ENCODE assay signal across 17 cellular contexts in the genomic region with DNA sequence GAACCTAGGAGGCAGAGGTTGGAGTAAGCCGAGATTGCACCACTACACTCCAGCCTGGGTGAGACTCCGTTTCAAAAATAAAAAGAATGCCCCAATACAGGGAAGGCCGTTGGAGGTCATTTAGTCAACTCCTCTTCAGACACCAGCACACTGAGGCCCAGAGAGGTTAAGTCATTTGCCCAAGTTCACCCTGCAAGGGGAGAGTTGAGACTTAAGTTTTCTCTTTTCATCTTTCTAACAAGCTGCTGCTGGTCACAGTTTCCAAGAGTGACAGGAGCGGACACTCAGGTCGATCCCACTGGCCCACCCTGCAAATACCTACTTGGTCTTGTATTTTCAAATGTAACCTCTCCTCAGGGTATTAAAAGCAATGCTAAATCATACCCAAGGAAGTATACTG. TPM values are rescaled to one million over a fixed set of nuclear protein-coding genes. Genes with fewer than 3 reads are reported as not detected.
DNase-seq lines count a peak whose midpoint lies in the region; ATAC-seq, FAIRE-seq and TF ChIP-seq lines count a peak whose summit lies in the region.
"Had no signal": no experiment of that assay in that cellular context is flagged by ENCODE, and none has a peak within 500 bp of the region (broad histone marks: within the 10 kb centered on the region; RNA-seq: fewer than 3 reads in every experiment).

No MANE protein-coding gene starts in this region.

- H3K4me1 Mint-ChIP-seq in natural killer cell: peaks cover 27 to 41% of the 10 kb centered on the region in 2 donors
- peaks cover 31 to 32% of the 10 kb centered on the region in 2 donors for H3K4me1 Mint-ChIP-seq in natural killer cell treated with Interleukin-12 subunit alpha and Interleukin-12 subunit beta and Interleukin-15 and Interleukin-18, amount 100 ng/mL, for 72 hours (ENCODE audit: low read depth in 2 of 2)

- peaks cover 0 to 5% of the 10 kb centered on the region in 2 donors for H3K4me1 ChIP-seq in esophagus (ENCODE audit: control insufficient read depth in 2 of 2, insufficient read depth in 2 of 2, low read length in 1 of 2)
- H3K4me1 ChIP-seq in neutrophil (ENCODE audit: control insufficient read depth in 1 of 2, insufficient read depth in 1 of 2, low read depth in 1 of 2, low read length in 1 of 2): peaks cover 32 to 51% of the 10 kb centered on the region in 2 experiments

- no peak overlapping the region for H3K27ac Mint-ChIP-seq in natural killer cell
- peak overlapping the region in 1 of 2 donors; percentile 84 for H3K27ac Mint-ChIP-seq in natural killer cell treated with Interleukin-12 subunit alpha and Interleukin-12 subunit beta and Interleukin-15 and Interleukin-18, amount 100 ng/mL, for 72 hours
- H3K27ac Mint-ChIP-seq: CD8-positive, alpha-beta T cell; progenitor cell of endocrine pancreas had no signal

- WGBS in esophagus, 2 donors: 91% methylated on average over 5 of the region's 5 CpGs

- no peak for TF ChIP-seq CTCF in natural killer cell (IDR thresholded peaks at IDR 0.05)
- TF ChIP-seq CTCF in neutrophil (IDR thresholded peaks at IDR 0.05): no peak
- no peak for TF ChIP-seq CTCF in D721Med (IDR thresholded peaks at IDR 0.05; ENCODE audit: insufficient read depth, missing control alignments)

- intact Hi-C loops in natural killer cell (cut with micrococcal nuclease): no loop called here

- no peaks in the 10 kb centered on the region for H3K27me3 Mint-ChIP-seq in natural killer cell (ENCODE audit: low read depth in 2 of 2)
- no peaks in the 10 kb centered on the region for H3K27me3 Mint-ChIP-seq in natural killer cell treated with Interleukin-12 subunit alpha and Interleukin-12 subunit beta and Interleukin-15 and Interleukin-18, amount 100 ng/mL, for 72 hours
- H3K27me3 Mint-ChIP-seq: progenitor cell of endocrine pancreas had no signal

- FAIRE-seq in D721Med (lab: Jason Lieb, UNC): no peak
- FAIRE-seq: GM12892 had no signal

- no peaks in the 10 kb centered on the region for H3K9me3 Mint-ChIP-seq in natural killer cell
- H3K9me3 Mint-ChIP-seq in natural killer cell treated with Interleukin-12 subunit alpha and Interleukin-12 subunit beta and Interleukin-15 and Interleukin-18, amount 100 ng/mL, for 72 hours: no peaks in the 10 kb centered on the region
- H3K9me3 Mint-ChIP-seq: CD8-positive, alpha-beta T cell had no signal

- H3K4me3 Mint-ChIP-seq in natural killer cell: peak overlapping the region; percentile 71
- no peak overlapping the region for H3K4me3 Mint-ChIP-seq in natural killer cell treated with Interleukin-12 subunit alpha and Interleukin-12 subunit beta and Interleukin-15 and Interleukin-18, amount 100 ng/mL, for 72 hours

- H3K27ac ChIP-seq in esophagus (ENCODE audit: low read depth in 2 of 2, low read length in 1 of 2) (peak overlapping the region; percentile 14 to 66), neutrophil (peak overlapping the region; percentile 58)
- H3K27ac ChIP-seq: SK-N-MC had no signal

- DNase-seq in natural killer cell (no peak), NCI-H446 treated with DMSO at 0.1 percent for 48 hours (lab: John Stamatoyannopoulos, UW) (no peak), DMS 273 treated with DMSO at 0.1 percent for 48 hours (lab: John Stamatoyannopoulos, UW) (no peak), D721Med (ENCODE audit: insufficient read length, low spot score) (no peak)
- no peak for DNase-seq in natural killer cell treated with Interleukin-12 subunit alpha and Interleukin-12 subunit beta and Interleukin-15 and Interleukin-18, amount 100 ng/mL, for 72 hours (ENCODE audit: low spot score)
- DNase-seq: ACHN; foreskin melanocyte; MV-4-11; NCI-H2107; stimulated activated CD4-positive, alpha-beta T cell treated with anti-CD3 and anti-CD28 coated beads, Interleukin-1b, Interleukin-23, amount 100 ng/mL, for 48 hours had no signal

- no peaks in the 10 kb centered on the region for H3K36me3 Mint-ChIP-seq in natural killer cell
- no peaks in the 10 kb centered on the region for H3K36me3 Mint-ChIP-seq in natural killer cell treated with Interleukin-12 subunit alpha and Interleukin-12 subunit beta and Interleukin-15 and Interleukin-18, amount 100 ng/mL, for 72 hours
- H3K36me3 Mint-ChIP-seq: CD8-positive, alpha-beta T cell had no signal

- H3K9me3 ChIP-seq in esophagus (ENCODE audit: control insufficient read depth in 2 of 2, insufficient read depth in 1 of 2, low read depth in 1 of 2, low read length in 1 of 2): no peaks in the 10 kb centered on the region
- no peaks in the 10 kb centered on the region for H3K9me3 ChIP-seq in neutrophil

- H3K4me3 ChIP-seq in esophagus (ENCODE audit: low read depth in 1 of 2, low read length in 2 of 2) (no peak overlapping the region), neutrophil (ENCODE audit: low read depth in 1 of 2, low read length in 1 of 2) (no peak overlapping the region)
- H3K4me3 ChIP-seq: SK-N-MC had no signal

- ATAC-seq in natural killer cell (no peak), HG03175 (IDR thresholded peaks at IDR 0.05; ENCODE audit: unreplicated experiment) (no peak)
- no peak for ATAC-seq in natural killer cell treated with Interleukin-12 subunit alpha and Interleukin-12 subunit beta and Interleukin-15 and Interleukin-18, amount 100 ng/mL, for 72 hours

- no peaks in the 10 kb centered on the region for H3K27me3 ChIP-seq in esophagus (ENCODE audit: control insufficient read depth in 1 of 2, insufficient read depth in 2 of 2, low read length in 2 of 2)
- H3K27me3 ChIP-seq in neutrophil: no peaks in the 10 kb centered on the region

- H3K36me3 ChIP-seq in esophagus (ENCODE audit: control insufficient read depth in 2 of 2, insufficient read depth in 2 of 2, low read length in 1 of 2) (no peaks in the 10 kb centered on the region), neutrophil (no peaks in the 10 kb centered on the region)

RNA-seq across cellular contexts. Expression of a gene that starts 30.4 kb away (rescaled TPM):
- 100 to 1,000 TPM; 121 to 145 (median 122) TPM for total RNA-seq in natural killer cell
- 10 to 100 TPM; 42.1 to 51.4 TPM for total RNA-seq in natural killer cell treated with Interleukin-12 subunit alpha and Interleukin-12 subunit beta and Interleukin-15 and Interleukin-18, amount 100 ng/mL, for 72 hours
- 10 to 100 TPM; 25.0 to 41.4 TPM for polyA plus RNA-seq in esophagus

RNA-seq across cellular contexts. Expression of a gene that starts 56.6 kb away (rescaled TPM):
- 1 to 10 TPM in 1 of 3 donors, under 1 TPM in 2; 0.12 to 1.6 (median 0.32) TPM for total RNA-seq in natural killer cell
- not detected for total RNA-seq in natural killer cell treated with Interleukin-12 subunit alpha and Interleukin-12 subunit beta and Interleukin-15 and Interleukin-18, amount 100 ng/mL, for 72 hours
- 10 to 100 TPM in 1 of 2 donors, 1 to 10 TPM in 1; 7.0 to 13.7 TPM for polyA plus RNA-seq in esophagus
